In the genomic region with DNA sequence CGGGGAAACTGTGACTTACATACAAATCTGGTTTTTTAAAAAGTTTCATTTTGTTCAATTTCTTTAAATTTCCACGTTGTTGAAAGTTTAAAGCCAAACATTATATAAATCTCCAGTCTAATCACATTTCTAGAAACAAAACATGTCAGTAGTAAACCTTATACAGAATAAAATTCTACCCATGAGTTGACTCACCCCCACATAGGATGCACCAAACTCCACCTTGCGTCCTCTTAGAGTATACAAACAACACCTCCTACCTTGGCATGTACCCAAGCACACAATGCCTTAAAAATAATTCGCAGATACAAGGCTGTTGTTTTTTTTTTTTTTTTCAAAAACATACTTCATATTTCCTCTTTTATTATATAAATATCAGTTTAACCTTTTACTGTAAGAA, we compare ENCODE assay signal across 8 cellular contexts. TPM values are rescaled to one million over a fixed set of nuclear protein-coding genes. Genes with fewer than 3 reads are reported as not detected.
DNase-seq lines count a peak whose midpoint lies in the region; ATAC-seq and TF ChIP-seq lines count a peak whose summit lies in the region.

No MANE protein-coding gene starts in this region.

- TF ChIP-seq CTCF in brain microvascular endothelial cell (IDR thresholded peaks at IDR 0.05; ENCODE audit: low read depth, low read length, missing control alignments): peak; percentile 13
- peak; percentile 21 for TF ChIP-seq CTCF in mucosa of descending colon (IDR thresholded peaks at IDR 0.05)

- H3K27ac ChIP-seq in brain microvascular endothelial cell: no peak overlapping the region

- DNase-seq in NCI-H460 (ENCODE audit: extremely low read depth, low read depth) (peak; percentile 30), brain microvascular endothelial cell (no peak), mucosa of descending colon (peak in 1 of 3 donors; percentile 69), NCI-H146 (lab: John Stamatoyannopoulos, UW) (no peak)
- DNase-seq in stimulated activated CD8-positive, alpha-beta memory T cell treated with anti-CD3 and anti-CD28 coated beads, Interleukin-4, amount 100 ng/mL, for 48 hours: no peak

- in situ Hi-C loops in brain microvascular endothelial cell (cut with HindIII; ENCODE audit: low pct_ligation_motif_present, low sequenced_read_pairs): no loop called here

- H3K36me3 ChIP-seq in ES-I3 (ENCODE audit: insufficient read depth, low read length): no peaks in the 10 kb centered on the region
- no peaks in the 10 kb centered on the region for H3K36me3 ChIP-seq in brain microvascular endothelial cell (replicated peaks)
- H3K36me3 ChIP-seq in mucosa of descending colon (ENCODE audit: low read depth): no peaks in the 10 kb centered on the region

- H3K4me1 ChIP-seq in ES-I3 (ENCODE audit: insufficient read depth, low read length): peaks cover 35% of the 10 kb centered on the region
- peaks cover 53% of the 10 kb centered on the region for H3K4me1 ChIP-seq in mucosa of descending colon (ENCODE audit: low read depth)

- ATAC-seq in mucosa of descending colon (no peak), HG02870 (IDR thresholded peaks at IDR 0.05; ENCODE audit: unreplicated experiment) (no peak), HG02610 (IDR thresholded peaks at IDR 0.05; ENCODE audit: unreplicated experiment) (no peak)

- intact Hi-C loops in mucosa of descending colon (cut with DNase I, micrococcal nuclease): no loop called here

- H3K4me3 ChIP-seq in brain microvascular endothelial cell (ENCODE audit: low read depth, low read length): peak overlapping the region; percentile 72
- H3K4me3 ChIP-seq in mucosa of descending colon: no peak overlapping the region

- H3K9me3 ChIP-seq in ES-I3 (ENCODE audit: control insufficient read depth, insufficient read depth, low read length) (no peaks in the 10 kb centered on the region), mucosa of descending colon (no peaks in the 10 kb centered on the region)

- H3K9ac ChIP-seq in ES-I3 (ENCODE audit: low read depth, low read length): peak overlapping the region; percentile 44; the same call in 1 of the 2 replicates

- no peaks in the 10 kb centered on the region for H3K27me3 ChIP-seq in brain microvascular endothelial cell (replicated peaks)

RNA-seq across cellular contexts. Expression of a gene that starts 3.4 kb away (rescaled TPM):
- total RNA-seq in NCI-H460 (2014; rRNA removed; shearing (Covaris generic)): 15.1 and 20.0 TPM in 2 replicates
- 15.3 and 18.9 TPM in 2 replicates for polyA plus RNA-seq in NCI-H460 (2014; cell fraction: nucleus; rRNA removed)
- 10 to 100 TPM; 29.4 to 39.6 (median 33.6) TPM for total RNA-seq in mucosa of descending colon

RNA-seq across cellular contexts. Expression of a gene that starts 38.0 kb away (rescaled TPM):
- 3.3 and 7.6 TPM in 2 replicates for total RNA-seq in NCI-H460 (2014; rRNA removed; shearing (Covaris generic))
- 9.2 and 13.9 TPM in 2 replicates for polyA plus RNA-seq in NCI-H460 (2014; cell fraction: nucleus; rRNA removed)
- total RNA-seq in mucosa of descending colon: 10 to 100 TPM in 1 of 3 donors, 1 to 10 TPM in 2; 2.7 to 10.8 (median 4.7) TPM
